In genomic region chr2:98720286-98720685, GRCh38 we compare ENCODE assay signal across 30 cellular contexts. TPM values are rescaled to one million over a fixed set of nuclear protein-coding genes. Genes with fewer than 3 reads are reported as not detected.
DNase-seq lines count a peak whose midpoint lies in the region; ATAC-seq, FAIRE-seq and TF ChIP-seq lines count a peak whose summit lies in the region.
"Had no signal": no experiment of that assay in that cellular context is flagged by ENCODE, and none has a peak within 500 bp of the region (broad histone marks: within the 10 kb centered on the region; RNA-seq: fewer than 3 reads in every experiment).

No MANE protein-coding gene starts in this region.

- peaks cover 70% of the 10 kb centered on the region for H3K36me3 Mint-ChIP-seq in activated CD8-positive, alpha-beta T cell treated with anti-CD3 and anti-CD28 coated beads for 36 hours (ENCODE audit: low read depth)
- H3K36me3 Mint-ChIP-seq in activated CD8-positive, alpha-beta T cell treated with anti-CD3 and anti-CD28 coated beads, Interleukin-2, amount 10 ng/mL, durations not matched to agents 7 days and 5 days (ENCODE audit: low read depth) = peaks cover 84% of the 10 kb centered on the region
- H3K36me3 Mint-ChIP-seq in CD4-positive, alpha-beta T cell (ENCODE audit: low read depth) = peaks cover 95% of the 10 kb centered on the region
- H3K36me3 Mint-ChIP-seq in CD8-positive, alpha-beta memory T cell = peaks cover 35 to 85% (median 40%) of the 10 kb centered on the region in 3 donors

- H3K9ac ChIP-seq in HepG2 (ENCODE audit: insufficient read depth, low read depth, low read length) = no peak overlapping the region
- no peak overlapping the region for H3K9ac ChIP-seq in kidney (ENCODE audit: low read length in 2 of 2)
- H3K9ac ChIP-seq: BLaER1 had no signal

- H3K9me3 Mint-ChIP-seq in activated CD8-positive, alpha-beta T cell treated with anti-CD3 and anti-CD28 coated beads for 36 hours = peaks cover 19% of the 10 kb centered on the region
- H3K9me3 Mint-ChIP-seq in activated CD8-positive, alpha-beta T cell treated with anti-CD3 and anti-CD28 coated beads, Interleukin-2, amount 10 ng/mL, durations not matched to agents 7 days and 5 days (ENCODE audit: insufficient read depth) = no peaks in the 10 kb centered on the region
- H3K9me3 Mint-ChIP-seq in CD4-positive, alpha-beta T cell = no peaks in the 10 kb centered on the region
- H3K9me3 Mint-ChIP-seq in CD8-positive, alpha-beta memory T cell = peaks cover 0 to 17% (median 6%) of the 10 kb centered on the region in 5 donors

- intact Hi-C loops in activated CD8-positive, alpha-beta T cell treated with anti-CD3 and anti-CD28 coated beads for 36 hours (cut with micrococcal nuclease) = no loop called here
- intact Hi-C loops in CD4-positive, alpha-beta T cell (cut with DNase I, micrococcal nuclease) = no loop called here
- intact Hi-C loops in HepG2 (cut with micrococcal nuclease; ENCODE audit: unreplicated experiment) (no loop called here), kidney (cut with DNase I) (no loop called here)

- no peaks in the 10 kb centered on the region for H3K27me3 ChIP-seq in CD4-positive, alpha-beta T cell (ENCODE audit: control insufficient read depth, insufficient read depth, low read length)
- H3K27me3 ChIP-seq in CD8-positive, alpha-beta memory T cell (ENCODE audit: insufficient read depth, low read length, poor library complexity, severe bottlenecking) = no peaks in the 10 kb centered on the region
- no peaks in the 10 kb centered on the region for H3K27me3 ChIP-seq in HepG2 (ENCODE audit: control insufficient read depth in 1 of 2, insufficient read depth in 2 of 2, low read length in 2 of 2)
- H3K27me3 ChIP-seq: BLaER1, MG63, SJSA1 had no signal

- no peak for DNase-seq in activated CD8-positive, alpha-beta T cell treated with anti-CD3 and anti-CD28 coated beads for 36 hours
- no peak for DNase-seq in activated CD8-positive, alpha-beta T cell treated with anti-CD3 and anti-CD28 coated beads, Interleukin-2, amount 10 ng/mL, durations not matched to agents 7 days and 5 days
- DNase-seq in CD4-positive, alpha-beta T cell = no peak
- DNase-seq in CD8-positive, alpha-beta memory T cell = no peak
- no peak for DNase-seq in HepG2 (ENCODE audit: low spot score)
- DNase-seq in kidney = no peak
- DNase-seq in GM20000 (ENCODE audit: low spot score) = no peak
- DNase-seq in NCI-H1417 treated with DMSO at 0.1 percent for 48 hours (lab: John Stamatoyannopoulos, UW) = no peak
- DNase-seq: CD4-positive, CD25-positive, alpha-beta regulatory T cell; DMS 273 treated with DMSO at 0.1 percent for 48 hours; DMS79; EL; GDM1; HCEC 1CT; IMR-90; KG1; MG63; NCI-H1105 treated with DMSO at 0.1 percent for 48 hours; NCI-H2029; NCI-H446 treated with DMSO at 0.1 percent for 48 hours; NCI-H526; NCI-H82; PC-9 had no signal

- peaks cover 74% of the 10 kb centered on the region for H3K79me2 ChIP-seq in HepG2 (ENCODE audit: insufficient read depth, low read length)

- H3K4me3 ChIP-seq in CD8-positive, alpha-beta memory T cell (ENCODE audit: low read length) = no peak overlapping the region
- H3K4me3 ChIP-seq in HepG2 (replicated peaks in 1 of 3; ENCODE audit: insufficient read depth in 1 of 3, low read depth in 2 of 3, low read length in 3 of 3) = no peak overlapping the region
- no peak overlapping the region for H3K4me3 ChIP-seq in kidney (ENCODE audit: low read length in 2 of 2)
- H3K4me3 ChIP-seq: BLaER1, GM12878, MG63, PC-9, SJSA1 had no signal

- H3K27ac ChIP-seq in CD4-positive, alpha-beta T cell (ENCODE audit: low read depth, low read length) = no peak overlapping the region
- no peak overlapping the region for H3K27ac ChIP-seq in CD8-positive, alpha-beta memory T cell (ENCODE audit: low read depth, low read length)
- H3K27ac ChIP-seq in HepG2 (ENCODE audit: extremely low read length, insufficient read depth, low read length) (no peak overlapping the region), kidney (ENCODE audit: low read depth in 2 of 2, low read length in 2 of 2) (no peak overlapping the region)
- H3K27ac ChIP-seq: BLaER1, PC-9, SJSA1 had no signal

- peaks cover 77% of the 10 kb centered on the region for H3K4me1 Mint-ChIP-seq in activated CD8-positive, alpha-beta T cell treated with anti-CD3 and anti-CD28 coated beads for 36 hours (ENCODE audit: low read depth)
- peaks cover 75% of the 10 kb centered on the region for H3K4me1 Mint-ChIP-seq in activated CD8-positive, alpha-beta T cell treated with anti-CD3 and anti-CD28 coated beads, Interleukin-2, amount 10 ng/mL, durations not matched to agents 7 days and 5 days (ENCODE audit: low read depth)
- peaks cover 90% of the 10 kb centered on the region for H3K4me1 Mint-ChIP-seq in CD4-positive, alpha-beta T cell (ENCODE audit: low read depth)
- peaks cover 79 to 100% (median 95%) of the 10 kb centered on the region in 3 donors for H3K4me1 Mint-ChIP-seq in CD8-positive, alpha-beta memory T cell

- peaks cover 35% of the 10 kb centered on the region for H3K36me3 ChIP-seq in CD8-positive, alpha-beta memory T cell (ENCODE audit: insufficient read depth, low read length)
- peaks cover 15 to 44% of the 10 kb centered on the region in 2 experiments for H3K36me3 ChIP-seq in HepG2 (replicated peaks in 1 of 2; ENCODE audit: control insufficient read depth in 1 of 2, insufficient read depth in 2 of 2, low read length in 2 of 2)
- H3K36me3 ChIP-seq in kidney (ENCODE audit: control insufficient read depth in 1 of 2, insufficient read depth in 2 of 2, low read length in 2 of 2) = peaks cover 4 to 7% of the 10 kb centered on the region in 2 donors
- H3K36me3 ChIP-seq: MG63, SJSA1 had no signal

- POLR2A ChIA-PET in activated CD8-positive, alpha-beta T cell treated with anti-CD3 and anti-CD28 coated beads for 36 hours (lab: Charles Lee) = interaction anchor here (0.9 to 5.8 kb wide), 2 partner anchors 9 to 18 kb away, joined by 4 to 42 read pairs; partner anchors contain the start of gene MGAT4A
- POLR2A ChIA-PET in activated CD8-positive, alpha-beta T cell treated with anti-CD3 and anti-CD28 coated beads, Interleukin-2, amount 10 ng/mL, durations not matched to agents 7 days and 5 days (lab: Charles Lee) = interaction anchor here (0.7 to 1.1 kb wide), 2 partner anchors 8 to 10 kb away, joined by 3 to 6 read pairs; partner anchors contain the start of gene MGAT4A
- POLR2A ChIA-PET in CD4-positive, alpha-beta T cell (lab: Charles Lee) = interaction anchor here (0.7 to 10.0 kb wide), 5 partner anchors 9 to 103 kb away, joined by 3 to 90 read pairs (median 4); partner anchors contain the start of gene MGAT4A
- POLR2A ChIA-PET in CD8-positive, alpha-beta memory T cell (lab: Charles Lee) = interaction anchor here (0.9 to 1.1 kb wide), 2 partner anchors 21 to 51 kb away, joined by 3 to 8 read pairs; no protein-coding TSS in a partner anchor
- POLR2A ChIA-PET in HepG2 (lab: Yijun Ruan, JAX) = interaction anchor here (1.1 to 2.2 kb wide), 3 partner anchors 10 to 16 kb away, joined by 3 to 9 read pairs (median 7); partner anchors contain the start of gene MGAT4A

- no peak for TF ChIP-seq RAD21 in HepG2 (CRISPR knock-in tag; IDR thresholded peaks at IDR 0.05)

- BruUV-seq in HepG2 (replicated peaks; lab: Mats Ljungman, UMichigan) = no TSS peak

- FAIRE-seq in HepG2 (lab: Jason Lieb, UNC) = no peak
- FAIRE-seq in kidney (lab: Jason Lieb, UNC) = no peak
- FAIRE-seq: A204.1, GM12878, H1 had no signal

- H3K9me3 ChIP-seq in CD4-positive, alpha-beta T cell (ENCODE audit: control insufficient read depth, low read length) = peaks cover 22% of the 10 kb centered on the region
- H3K9me3 ChIP-seq in CD8-positive, alpha-beta memory T cell (ENCODE audit: low read length) = peaks cover 7% of the 10 kb centered on the region
- H3K9me3 ChIP-seq in HepG2 (ENCODE audit: low read length) (no peaks in the 10 kb centered on the region), kidney (ENCODE audit: control insufficient read depth in 1 of 2, low read length in 2 of 2) (peaks cover 0 to 7% of the 10 kb centered on the region in 2 donors)
- H3K9me3 ChIP-seq: MG63, SJSA1 had no signal

- no peak for TF ChIP-seq CTCF in activated CD8-positive, alpha-beta T cell treated with anti-CD3 and anti-CD28 coated beads for 36 hours (IDR thresholded peaks at IDR 0.05)
- no peak for TF ChIP-seq CTCF in CD4-positive, alpha-beta T cell (IDR thresholded peaks at IDR 0.05)
- no peak for TF ChIP-seq CTCF in HepG2 (CRISPR knock-in tag; IDR thresholded peaks at IDR 0.05)
- TF ChIP-seq CTCF in kidney (IDR thresholded peaks at IDR 0.05; ENCODE audit: borderline replicate concordance, extremely low read depth, insufficient read depth) = no peak
- no peak for TF ChIP-seq CTCF in GM20000 (IDR thresholded peaks at IDR 0.05; ENCODE audit: extremely low read depth, missing control alignments)

- H3K4me1 ChIP-seq in CD8-positive, alpha-beta memory T cell (ENCODE audit: insufficient read depth, low read length) = peaks cover 67% of the 10 kb centered on the region
- H3K4me1 ChIP-seq in HepG2 (ENCODE audit: insufficient read depth, low read length) (peaks cover 45% of the 10 kb centered on the region), kidney (ENCODE audit: control insufficient read depth in 1 of 2, insufficient read depth in 1 of 2, low read depth in 1 of 2, low read length in 2 of 2) (peaks cover 0 to 8% of the 10 kb centered on the region in 2 donors)
- H3K4me1 ChIP-seq: BLaER1, SJSA1 had no signal

- no peak for ATAC-seq in activated CD8-positive, alpha-beta T cell treated with anti-CD3 and anti-CD28 coated beads for 36 hours
- ATAC-seq in activated CD8-positive, alpha-beta T cell treated with anti-CD3 and anti-CD28 coated beads, Interleukin-2, amount 10 ng/mL, durations not matched to agents 7 days and 5 days = no peak
- no peak for ATAC-seq in CD4-positive, alpha-beta T cell (ENCODE audit: poor library complexity)
- no peak for ATAC-seq in HepG2
- ATAC-seq: GM12878, Right ventricle myocardium inferior had no signal

- no peaks in the 10 kb centered on the region for H4K20me1 ChIP-seq in HepG2 (ENCODE audit: insufficient read depth, low read length)
- H4K20me1 ChIP-seq: BLaER1 had no signal

- CTCF ChIA-PET in activated CD8-positive, alpha-beta T cell treated with anti-CD3 and anti-CD28 coated beads for 36 hours (lab: Charles Lee) = interaction anchor here (0.8 to 2.4 kb wide), 10 partner anchors 9 to 71 kb away, joined by 3 to 9 read pairs (median 4); no protein-coding TSS in a partner anchor
- CTCF ChIA-PET in activated CD8-positive, alpha-beta T cell treated with anti-CD3 and anti-CD28 coated beads, Interleukin-2, amount 10 ng/mL, durations not matched to agents 7 days and 5 days (lab: Charles Lee) = interaction anchor here (1.0 to 1.6 kb wide), 5 partner anchors 9 to 18 kb away, joined by 3 read pairs; no protein-coding TSS in a partner anchor
- CTCF ChIA-PET in CD4-positive, alpha-beta T cell (lab: Charles Lee) = interaction anchor here (0.6 to 2.0 kb wide), 5 partner anchors 9 to 102 kb away, joined by 3 to 7 read pairs (median 3); no protein-coding TSS in a partner anchor
- CTCF ChIA-PET in CD8-positive, alpha-beta memory T cell (lab: Charles Lee) = interaction anchor here (0.9 to 1.9 kb wide), 4 partner anchors 10 to 103 kb away, joined by 3 to 7 read pairs (median 4); no protein-coding TSS in a partner anchor
- CTCF ChIA-PET in HepG2 (lab: Yijun Ruan, JAX; ENCODE audit: low intra/inter-chr PET ratio, low total read pairs) = no interaction called here

- in situ Hi-C loops in HepG2 (cut with HindIII; ENCODE audit: extremely low pct_ligation_motif_present, low pct_unique_long_range_greater_than_20kb) = no loop called here

- no peak for TF ChIP-seq POLR2A in HepG2 (IDR thresholded peaks at IDR 0.05; ENCODE audit: insufficient read depth in 1 of 2, low read depth in 2 of 2, low read length in 2 of 2)

- no peak overlapping the region for H3K4me2 ChIP-seq in HepG2 (ENCODE audit: low read depth, low read length)
- H3K4me2 ChIP-seq: BLaER1, PC-9 had no signal

- WGBS in HepG2 (ENCODE audit: low lambda C conversion rate) = 95% methylated on average over 4 of the region's 4 CpGs

- no peak overlapping the region for H3K4me3 Mint-ChIP-seq in activated CD8-positive, alpha-beta T cell treated with anti-CD3 and anti-CD28 coated beads for 36 hours
- H3K4me3 Mint-ChIP-seq in activated CD8-positive, alpha-beta T cell treated with anti-CD3 and anti-CD28 coated beads, Interleukin-2, amount 10 ng/mL, durations not matched to agents 7 days and 5 days = no peak overlapping the region
- H3K4me3 Mint-ChIP-seq in CD4-positive, alpha-beta T cell = no peak overlapping the region
- no peak overlapping the region for H3K4me3 Mint-ChIP-seq in CD8-positive, alpha-beta memory T cell

- peak overlapping the region; percentile 37 for H3K27ac Mint-ChIP-seq in activated CD8-positive, alpha-beta T cell treated with anti-CD3 and anti-CD28 coated beads for 36 hours
- H3K27ac Mint-ChIP-seq in activated CD8-positive, alpha-beta T cell treated with anti-CD3 and anti-CD28 coated beads, Interleukin-2, amount 10 ng/mL, durations not matched to agents 7 days and 5 days = no peak overlapping the region
- H3K27ac Mint-ChIP-seq in CD4-positive, alpha-beta T cell = peak overlapping the region; percentile 87
- H3K27ac Mint-ChIP-seq in CD8-positive, alpha-beta memory T cell = peak overlapping the region; percentile 29 to 84 (median 62)

- H3K27me3 Mint-ChIP-seq in activated CD8-positive, alpha-beta T cell treated with anti-CD3 and anti-CD28 coated beads for 36 hours = no peaks in the 10 kb centered on the region
- H3K27me3 Mint-ChIP-seq in activated CD8-positive, alpha-beta T cell treated with anti-CD3 and anti-CD28 coated beads, Interleukin-2, amount 10 ng/mL, durations not matched to agents 7 days and 5 days (ENCODE audit: low read depth) = no peaks in the 10 kb centered on the region
- no peaks in the 10 kb centered on the region for H3K27me3 Mint-ChIP-seq in CD4-positive, alpha-beta T cell
- H3K27me3 Mint-ChIP-seq in CD8-positive, alpha-beta memory T cell = no peaks in the 10 kb centered on the region
- H3K27me3 Mint-ChIP-seq: CD4-positive, CD25-positive, alpha-beta regulatory T cell had no signal

- TF ChIP-seq EP300 in HepG2 (IDR thresholded peaks at IDR 0.05; ENCODE audit: low read depth in 2 of 2, low read length in 2 of 2) (no peak), HepG2 (CRISPR knock-in tag; IDR thresholded peaks at IDR 0.05; ENCODE audit: borderline replicate concordance) (no peak)

- no peak overlapping the region for H2AFZ ChIP-seq in HepG2 (ENCODE audit: low read length)
- H2AFZ ChIP-seq: PC-9 had no signal

RNA-seq across cellular contexts. Expression of gene MGAT4A, which starts 10.6 kb away (rescaled TPM):
- 10 to 100 TPM; 57.6 to 59.0 TPM for total RNA-seq in activated CD8-positive, alpha-beta T cell treated with anti-CD3 and anti-CD28 coated beads for 36 hours
- 10 to 100 TPM; 73.4 to 76.2 TPM for total RNA-seq in activated CD8-positive, alpha-beta T cell treated with anti-CD3 and anti-CD28 coated beads, Interleukin-2, amount 10 ng/mL, durations not matched to agents 7 days and 5 days
- 100 to 1,000 TPM; 200 to 204 TPM for total RNA-seq in CD4-positive, alpha-beta T cell
- 10 to 100 TPM; 65.2 to 66.8 TPM for total RNA-seq in CD8-positive, alpha-beta memory T cell
- polyA plus RNA-seq in CD8-positive, alpha-beta memory T cell = 211 TPM
- 90.9 and 97.6 TPM in 2 replicates for total RNA-seq in HepG2 (2016; rRNA removed; fragmentation: Illumina TruSeq; extraction: Trizol)
- 50.4 and 51.6 TPM in 2 replicates for total RNA-seq in HepG2 (2016; cell fraction: cytosol; rRNA removed; fragmentation: Illumina TruSeq; extraction: Trizol; ENCODE audit: low read depth)
- 92.4 and 95.8 TPM in 2 replicates for total RNA-seq in HepG2 (2016; cell fraction: insoluble cytoplasmic fraction; rRNA removed; fragmentation: Illumina TruSeq; extraction: Trizol)
- 77.5 and 91.0 TPM in 2 replicates for total RNA-seq in HepG2 (2016; cell fraction: membrane; rRNA removed; fragmentation: Illumina TruSeq; extraction: Trizol)
- 116 and 118 TPM in 2 replicates for total RNA-seq in HepG2 (2016; cell fraction: nucleus; rRNA removed; fragmentation: Illumina TruSeq; extraction: Trizol)
- polyA plus RNA-seq in HepG2 (2011; rRNA removed) = 38.4 and 47.2 TPM in 2 replicates
- 18.0 and 30.5 TPM in 2 replicates for polyA plus RNA-seq in HepG2 (2011; cell fraction: cytosol; rRNA removed)
- 26.7 and 31.3 TPM in 2 replicates for polyA plus RNA-seq in HepG2 (2011; cell fraction: nucleus; rRNA removed)
- polyA plus RNA-seq in HepG2 (2012) = 57.2 and 70.3 TPM in 2 replicates
- 40.5 and 43.0 TPM in 2 replicates for polyA plus RNA-seq in HepG2 (2016; cell fraction: cytosol; fragmentation: Illumina TruSeq; extraction: Trizol; ENCODE audit: low read depth)
- 43.1 and 44.6 TPM in 2 replicates for polyA plus RNA-seq in HepG2 (2016; cell fraction: insoluble cytoplasmic fraction; fragmentation: Illumina TruSeq; extraction: Trizol; ENCODE audit: low read depth)
- 40.4 and 43.5 TPM in 2 replicates for polyA plus RNA-seq in HepG2 (2016; cell fraction: membrane; fragmentation: Illumina TruSeq; extraction: Trizol; ENCODE audit: low read depth)
- 58.4 and 61.2 TPM in 2 replicates for polyA plus RNA-seq in HepG2 (2016; cell fraction: nucleus; fragmentation: Illumina TruSeq; extraction: Trizol; ENCODE audit: insufficient read depth, low read depth)
- 0.05 and 64.4 TPM in 2 replicates for polyA minus RNA-seq in HepG2 (2011; rRNA and poly(A)+ RNA removed; ENCODE audit: low replicate concordance)
- polyA minus RNA-seq in HepG2 (2011; cell fraction: cytosol; rRNA and poly(A)+ RNA removed) = 52.3 and 65.5 TPM in 2 replicates
- 154 and 209 TPM in 2 replicates for polyA minus RNA-seq in HepG2 (2011; cell fraction: nucleus; rRNA and poly(A)+ RNA removed)
- total RNA-seq in kidney = 101 TPM
- polyA plus RNA-seq in kidney (ENCODE audit: insufficient read depth, low read depth, low replicate concordance) = 23.5 TPM
- total RNA-seq: RPMI7951, SJSA1 had no signal
- polyA plus RNA-seq: IMR-90 had no signal
